Comparison of ENCODE assay signal across 21 cellular contexts in the genomic region with DNA sequence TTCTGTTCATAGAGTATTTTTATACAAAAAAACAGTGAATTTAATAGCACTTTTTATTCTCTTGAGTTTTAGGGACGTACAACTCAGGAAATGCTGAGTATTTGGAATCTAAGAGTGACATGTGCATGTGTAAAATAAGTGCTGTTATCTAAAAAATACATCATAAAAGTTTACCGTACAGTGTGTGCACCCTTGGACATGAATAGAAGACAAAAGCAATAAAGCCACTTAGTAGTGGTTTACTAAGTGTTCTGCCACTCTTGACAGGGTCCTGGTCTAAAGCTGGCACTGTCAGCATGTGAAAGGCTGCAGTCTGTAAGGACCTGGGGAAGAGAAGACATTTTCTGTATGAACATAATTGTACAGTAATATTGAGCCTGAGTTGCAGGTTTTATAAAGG. TPM values are rescaled to one million over a fixed set of nuclear protein-coding genes. Genes with fewer than 3 reads are reported as not detected.
DNase-seq lines count a peak whose midpoint lies in the region; ATAC-seq, FAIRE-seq and TF ChIP-seq lines count a peak whose summit lies in the region.
"Had no signal": no experiment of that assay in that cellular context is flagged by ENCODE, and none has a peak within 500 bp of the region (broad histone marks: within the 10 kb centered on the region; RNA-seq: fewer than 3 reads in every experiment).

No MANE protein-coding gene starts in this region.

- no peaks in the 10 kb centered on the region for H3K9me3 Mint-ChIP-seq in osteocyte (ENCODE audit: unreplicated experiment)
- H3K9me3 Mint-ChIP-seq in WTC11: peaks cover 8% of the 10 kb centered on the region
- H3K9me3 Mint-ChIP-seq: IgD-negative memory B cell had no signal

- intact Hi-C loops in HepG2 (cut with micrococcal nuclease; ENCODE audit: unreplicated experiment) (no loop called here), right lobe of liver (cut with DNase I) (no loop called here)

- H3K4me2 ChIP-seq in HepG2 (ENCODE audit: low read depth, low read length): no peak overlapping the region
- H3K4me2 ChIP-seq: SK-N-SH had no signal

- H3K4me1 ChIP-seq in HepG2 (ENCODE audit: insufficient read depth, low read length): peaks cover 79% of the 10 kb centered on the region
- H3K4me1 ChIP-seq in right lobe of liver: peaks cover 0 to 39% (median 0%) of the 10 kb centered on the region in 4 donors
- H3K4me1 ChIP-seq: BE2C had no signal

- CTCF ChIA-PET in HepG2 (lab: Yijun Ruan, JAX; ENCODE audit: low intra/inter-chr PET ratio, low total read pairs): no interaction called here
- CTCF ChIA-PET in WTC11 (lab: Charles Lee): no interaction called here

- no peak for TF ChIP-seq RAD21 in HepG2 (CRISPR knock-in tag; IDR thresholded peaks at IDR 0.05)

- H3K4me1 Mint-ChIP-seq in osteocyte (ENCODE audit: unreplicated experiment) (peaks cover 85% of the 10 kb centered on the region), WTC11 (peaks cover 40% of the 10 kb centered on the region)

- in situ Hi-C loops in HepG2 (cut with HindIII; ENCODE audit: extremely low pct_ligation_motif_present, low pct_unique_long_range_greater_than_20kb): no loop called here

- no TSS peak for BruUV-seq in HepG2 (replicated peaks; lab: Mats Ljungman, UMichigan)

- TF ChIP-seq CTCF in HepG2 (CRISPR knock-in tag; IDR thresholded peaks at IDR 0.05): no peak
- TF ChIP-seq CTCF in right lobe of liver (IDR thresholded peaks at IDR 0.05): no peak
- TF ChIP-seq CTCF in VCaP (conservative IDR thresholded peaks at IDR 0.05): no peak
- TF ChIP-seq CTCF in osteocyte (IDR thresholded peaks at IDR 0.05): no peak
- TF ChIP-seq CTCF in WTC11 (IDR thresholded peaks at IDR 0.05): no peak

- POLR2A ChIA-PET in HepG2 (lab: Yijun Ruan, JAX): no interaction called here
- POLR2A ChIA-PET in WTC11 (lab: Charles Lee): no interaction called here

- FAIRE-seq in HepG2 (lab: Jason Lieb, UNC): no peak
- FAIRE-seq: A204.1, HTR-8/SVneo had no signal

- H3K4me3 Mint-ChIP-seq in osteocyte (ENCODE audit: unreplicated experiment): no peak overlapping the region
- H3K4me3 Mint-ChIP-seq in WTC11: no peak overlapping the region
- H3K4me3 Mint-ChIP-seq: H9, IgD-negative memory B cell had no signal

- no peaks in the 10 kb centered on the region for H3K27me3 Mint-ChIP-seq in osteocyte (ENCODE audit: unreplicated experiment)
- H3K27me3 Mint-ChIP-seq in WTC11 (ENCODE audit: low read depth): no peaks in the 10 kb centered on the region

- peaks cover 7% of the 10 kb centered on the region for H4K20me1 ChIP-seq in HepG2 (ENCODE audit: insufficient read depth, low read length)

- peaks cover 76% of the 10 kb centered on the region for H3K79me2 ChIP-seq in HepG2 (ENCODE audit: insufficient read depth, low read length)

- WGBS in HepG2 (ENCODE audit: low lambda C conversion rate): 91% methylated on average over 2 of the region's 2 CpGs
- 52% methylated on average over 2 of the region's 2 CpGs for WGBS in right lobe of liver (ENCODE audit: insufficient coverage, low coverage, low lambda C conversion rate, missing lambda C conversion rate)

- H3K27ac ChIP-seq in HepG2 (ENCODE audit: extremely low read length, insufficient read depth, low read length): peak overlapping the region; percentile 81
- peak overlapping the region in 1 of 3 donors; percentile 40 for H3K27ac ChIP-seq in right lobe of liver
- peak overlapping the region; percentile 80 for H3K27ac ChIP-seq in VCaP
- H3K27ac ChIP-seq: RWPE1 had no signal

- TF ChIP-seq EP300 in HepG2 (IDR thresholded peaks at IDR 0.05; ENCODE audit: low read depth in 2 of 2, low read length in 2 of 2) (no peak), HepG2 (CRISPR knock-in tag; IDR thresholded peaks at IDR 0.05; ENCODE audit: borderline replicate concordance) (no peak)

- TF ChIP-seq POLR2A in HepG2 (IDR thresholded peaks at IDR 0.05; ENCODE audit: insufficient read depth in 1 of 2, low read depth in 2 of 2, low read length in 2 of 2) (no peak), right lobe of liver (IDR thresholded peaks at IDR 0.05) (no peak)

- H3K9me3 ChIP-seq in HepG2 (ENCODE audit: low read length): no peaks in the 10 kb centered on the region
- no peaks in the 10 kb centered on the region for H3K9me3 ChIP-seq in right lobe of liver
- H3K9me3 ChIP-seq: BE2C, SK-N-SH had no signal

- H3K36me3 Mint-ChIP-seq in osteocyte (ENCODE audit: unreplicated experiment): no peaks in the 10 kb centered on the region
- H3K36me3 Mint-ChIP-seq in WTC11: peaks cover 11% of the 10 kb centered on the region

- DNase-seq in HepG2 (ENCODE audit: low spot score): no peak
- DNase-seq in right lobe of liver: no peak
- DNase-seq in osteocyte (ENCODE audit: extremely low spot score, unreplicated experiment): no peak
- DNase-seq in AG08395 (ENCODE audit: low spot score): no peak
- DNase-seq in WTC11 (ENCODE audit: low spot score): no peak
- no peak for DNase-seq in stimulated activated CD4-positive, alpha-beta T cell treated with anti-CD3 and anti-CD28 coated beads, Interleukin-2, amount 100 ng/mL, for 24 hours
- DNase-seq: BE2C, DMS79, H9, Karpas-422, NCI-H1694, NCI-H2227 treated with DMSO at 0.1 percent for 48 hours, NCI-H510A, SIG-M5, SK-N-SH had no signal

- H3K27me3 ChIP-seq in HepG2 (ENCODE audit: control insufficient read depth in 1 of 2, insufficient read depth in 2 of 2, low read length in 2 of 2): no peaks in the 10 kb centered on the region
- H3K27me3 ChIP-seq in right lobe of liver: no peaks in the 10 kb centered on the region
- H3K27me3 ChIP-seq: BE2C had no signal

- no peak overlapping the region for H2AFZ ChIP-seq in HepG2 (ENCODE audit: low read length)

- H3K4me3 ChIP-seq in HepG2 (replicated peaks in 1 of 3; ENCODE audit: insufficient read depth in 1 of 3, low read depth in 2 of 3, low read length in 3 of 3) (no peak overlapping the region), right lobe of liver (no peak overlapping the region)

- H3K27ac Mint-ChIP-seq in osteocyte (ENCODE audit: unreplicated experiment): peak overlapping the region; percentile 24
- H3K27ac Mint-ChIP-seq in WTC11: no peak overlapping the region
- H3K27ac Mint-ChIP-seq: H9, IgD-negative memory B cell had no signal

- H3K36me3 ChIP-seq in HepG2 (replicated peaks in 1 of 2; ENCODE audit: control insufficient read depth in 1 of 2, insufficient read depth in 2 of 2, low read length in 2 of 2) (no peaks in the 10 kb centered on the region; a peak in 1 of 5 replicates), right lobe of liver (no peaks in the 10 kb centered on the region)
- H3K36me3 ChIP-seq: BE2C had no signal

- H3K9ac ChIP-seq in HepG2 (ENCODE audit: insufficient read depth, low read depth, low read length): no peak overlapping the region
- H3K9ac ChIP-seq: SK-N-SH had no signal

- no peak for ATAC-seq in HepG2
- no peak for ATAC-seq in right lobe of liver
- ATAC-seq in WTC11: no peak
- ATAC-seq in HG03378 (IDR thresholded peaks at IDR 0.05; ENCODE audit: unreplicated experiment): no peak

TF ChIP-seq in HepG2, 621 proteins besides CTCF, POLR2A, EP300 and RAD21 (continues in another document):
- TF ChIP-seq ZNF83 (CRISPR knock-in tag; IDR thresholded peaks at IDR 0.05; ENCODE audit: borderline replicate concordance): no peak
- TF ChIP-seq, protein P1, sequence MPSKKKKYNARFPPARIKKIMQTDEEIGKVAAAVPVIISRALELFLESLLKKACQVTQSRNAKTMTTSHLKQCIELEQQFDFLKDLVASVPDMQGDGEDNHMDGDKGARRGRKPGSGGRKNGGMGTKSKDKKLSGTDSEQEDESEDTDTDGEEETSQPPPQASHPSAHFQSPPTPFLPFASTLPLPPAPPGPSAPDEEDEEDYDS (CRISPR knock-in tag; IDR thresholded peaks at IDR 0.05): no peak
- no peak for TF ChIP-seq AGO1 (IDR thresholded peaks at IDR 0.05; ENCODE audit: low read depth, low read length, poor library complexity, severe bottlenecking)
- TF ChIP-seq ZEB1 (IDR thresholded peaks at IDR 0.05; ENCODE audit: insufficient replicate concordance, low read depth): no peak
- no peak for TF ChIP-seq KLF16 (CRISPR knock-in tag; IDR thresholded peaks at IDR 0.05)

RNA-seq across cellular contexts. Expression of a gene that starts 51.0 kb away (rescaled TPM):
- total RNA-seq in HepG2 (2016; rRNA removed; fragmentation: Illumina TruSeq; extraction: Trizol) (70.8 and 137 TPM in 2 replicates), right lobe of liver (10 to 100 TPM; 18.5 to 53.2 (median 28.0) TPM), osteocyte (369 and 384 TPM in 2 replicates), WTC11 (2021) (133 to 162 TPM (median 135 TPM) in 3 replicates)
- 5.9 and 6.2 TPM in 2 replicates for total RNA-seq in HepG2 (2016; cell fraction: cytosol; rRNA removed; fragmentation: Illumina TruSeq; extraction: Trizol; ENCODE audit: low read depth)
- total RNA-seq in HepG2 (2016; cell fraction: insoluble cytoplasmic fraction; rRNA removed; fragmentation: Illumina TruSeq; extraction: Trizol): 60.9 and 135 TPM in 2 replicates
- 19.6 and 19.9 TPM in 2 replicates for total RNA-seq in HepG2 (2016; cell fraction: membrane; rRNA removed; fragmentation: Illumina TruSeq; extraction: Trizol)
- total RNA-seq in HepG2 (2016; cell fraction: nucleus; rRNA removed; fragmentation: Illumina TruSeq; extraction: Trizol): 154 and 181 TPM in 2 replicates
- 56.7 and 58.5 TPM in 2 replicates for polyA plus RNA-seq in HepG2 (2011; rRNA removed)
- polyA plus RNA-seq in HepG2 (2011; cell fraction: cytosol; rRNA removed): 36.7 and 50.0 TPM in 2 replicates
- 47.5 and 52.1 TPM in 2 replicates for polyA plus RNA-seq in HepG2 (2011; cell fraction: nucleus; rRNA removed)
- polyA plus RNA-seq in HepG2 (2012): 64.4 and 72.6 TPM in 2 replicates
- polyA plus RNA-seq in HepG2 (2016; cell fraction: cytosol; fragmentation: Illumina TruSeq; extraction: Trizol; ENCODE audit: low read depth): 3.1 and 4.6 TPM in 2 replicates
- 51.9 and 63.2 TPM in 2 replicates for polyA plus RNA-seq in HepG2 (2016; cell fraction: insoluble cytoplasmic fraction; fragmentation: Illumina TruSeq; extraction: Trizol; ENCODE audit: low read depth)
- polyA plus RNA-seq in HepG2 (2016; cell fraction: membrane; fragmentation: Illumina TruSeq; extraction: Trizol; ENCODE audit: low read depth): 6.2 and 7.9 TPM in 2 replicates
- polyA plus RNA-seq in HepG2 (2016; cell fraction: nucleus; fragmentation: Illumina TruSeq; extraction: Trizol; ENCODE audit: insufficient read depth, low read depth): 149 and 151 TPM in 2 replicates
- polyA minus RNA-seq in HepG2 (2011; rRNA and poly(A)+ RNA removed; ENCODE audit: low replicate concordance): 51.7 and 216 TPM in 2 replicates
- polyA minus RNA-seq in HepG2 (2011; cell fraction: cytosol; rRNA and poly(A)+ RNA removed): 64.0 and 66.5 TPM in 2 replicates
- 102 and 112 TPM in 2 replicates for polyA minus RNA-seq in HepG2 (2011; cell fraction: nucleus; rRNA and poly(A)+ RNA removed)
